In the genomic region with DNA sequence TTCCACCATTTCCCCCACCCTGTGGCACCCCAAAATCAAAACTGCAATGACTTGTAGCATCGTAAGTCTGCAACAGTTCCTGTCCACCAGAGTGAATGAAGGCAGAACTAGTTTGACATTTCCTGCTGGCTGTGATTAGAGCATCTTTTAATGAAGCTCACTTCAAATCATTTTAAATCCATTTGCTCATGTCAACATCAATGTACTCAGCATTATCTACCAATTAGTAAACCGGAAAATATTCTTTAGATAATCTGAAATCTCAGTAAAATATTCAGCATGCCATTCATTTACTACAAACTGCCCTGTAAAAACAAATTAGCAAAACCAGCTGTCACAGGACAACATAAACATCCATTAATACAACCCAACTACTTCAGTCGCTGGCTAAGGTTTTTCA, we compare ENCODE assay signal across 7 cellular contexts. TPM values are rescaled to one million over a fixed set of nuclear protein-coding genes. Genes with fewer than 3 reads are reported as not detected.
"Had no signal": no experiment of that assay in that cellular context is flagged by ENCODE, and none has a peak within 500 bp of the region (broad histone marks: within the 10 kb centered on the region; RNA-seq: fewer than 3 reads in every experiment).

No MANE protein-coding gene starts in this region.

- FAIRE-seq: HepG2 had no signal

- H3K27ac ChIP-seq: HL-60 had no signal

- H3K4me3 ChIP-seq: HAP-1 had no signal

- H3K4me1 ChIP-seq: HAP-1 had no signal

- H3K36me3 ChIP-seq: HAP-1 had no signal

- DNase-seq: GOT3, H7, HFFc6 had no signal

- ATAC-seq: HCT116, HepG2 had no signal

- H3K9me3 ChIP-seq: HAP-1 had no signal

RNA-seq across cellular contexts. Expression of a gene that starts 38.1 kb away (rescaled TPM):
- total RNA-seq: HFFc6 had no signal
